In the genomic region with DNA sequence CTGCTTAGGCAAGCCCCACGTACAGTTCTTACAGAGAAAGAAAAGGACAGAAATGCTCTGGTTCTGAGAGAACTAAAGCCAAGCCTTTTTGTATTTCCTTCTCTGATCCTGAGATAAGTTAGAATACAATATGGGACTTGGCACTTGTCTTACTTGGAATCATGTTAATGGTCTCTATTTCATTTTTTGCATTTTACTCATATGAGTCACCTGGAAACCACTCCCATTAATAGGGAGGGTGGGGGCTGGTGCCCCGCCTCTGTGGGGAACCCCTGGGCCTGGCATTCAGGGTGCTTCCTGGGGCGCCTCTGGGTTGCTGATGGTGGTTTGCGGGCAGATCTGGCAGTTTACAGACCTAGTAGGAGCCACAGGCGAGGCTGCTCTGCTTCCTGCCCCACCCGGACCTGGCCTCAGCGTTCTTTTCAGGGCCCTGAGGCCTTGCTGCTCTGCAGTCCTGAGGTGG, we compare ENCODE assay signal across 2 cellular contexts.
TF ChIP-seq lines count a peak whose summit lies in the region.

No MANE protein-coding gene starts in this region.

TF ChIP-seq in SK-N-SH, 30 proteins besides CTCF, POLR2A, EP300 and RAD21:
- TF ChIP-seq MAX (IDR thresholded peaks at IDR 0.05; ENCODE audit: low read depth), result no peak
- TF ChIP-seq RFX5 (IDR thresholded peaks at IDR 0.05; ENCODE audit: low read length), result no peak
- peak; percentile 92 for TF ChIP-seq TEAD4 (IDR thresholded peaks at IDR 0.05; ENCODE audit: borderline replicate concordance, insufficient read depth)
- TF ChIP-seq JUND (IDR thresholded peaks at IDR 0.05), result peak; percentile 90
- no peak for TF ChIP-seq EZH2phosphoT487 (IDR thresholded peaks at IDR 0.05; ENCODE audit: borderline replicate concordance, low read depth)
- peak; percentile 41; the same call in 1 of the 2 replicates for TF ChIP-seq POLR2AphosphoS5 (IDR thresholded peaks at IDR 0.05; ENCODE audit: low read depth, low read length)
- TF ChIP-seq, protein P1, sequence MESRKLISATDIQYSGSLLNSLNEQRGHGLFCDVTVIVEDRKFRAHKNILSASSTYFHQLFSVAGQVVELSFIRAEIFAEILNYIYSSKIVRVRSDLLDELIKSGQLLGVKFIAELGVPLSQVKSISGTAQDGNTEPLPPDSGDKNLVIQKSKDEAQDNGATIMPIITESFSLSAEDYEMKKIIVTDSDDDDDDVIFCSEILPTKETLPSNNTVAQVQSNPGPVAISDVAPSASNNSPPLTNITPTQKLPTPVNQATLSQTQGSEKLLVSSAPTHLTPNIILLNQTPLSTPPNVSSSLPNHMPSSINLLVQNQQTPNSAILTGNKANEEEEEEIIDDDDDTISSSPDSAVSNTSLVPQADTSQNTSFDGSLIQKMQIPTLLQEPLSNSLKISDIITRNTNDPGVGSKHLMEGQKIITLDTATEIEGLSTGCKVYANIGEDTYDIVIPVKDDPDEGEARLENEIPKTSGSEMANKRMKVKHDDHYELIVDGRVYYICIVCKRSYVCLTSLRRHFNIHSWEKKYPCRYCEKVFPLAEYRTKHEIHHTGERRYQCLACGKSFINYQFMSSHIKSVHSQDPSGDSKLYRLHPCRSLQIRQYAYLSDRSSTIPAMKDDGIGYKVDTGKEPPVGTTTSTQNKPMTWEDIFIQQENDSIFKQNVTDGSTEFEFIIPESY (IDR thresholded peaks at IDR 0.05; ENCODE audit: borderline replicate concordance, low read depth), result peak; percentile 60; the same call in 1 of the 2 replicates
- TF ChIP-seq FOXJ3 (CRISPR knock-in tag; IDR thresholded peaks at IDR 0.05), result no peak
- no peak for TF ChIP-seq FOXM1 (IDR thresholded peaks at IDR 0.05; ENCODE audit: low read depth)
- TF ChIP-seq NRF1 (IDR thresholded peaks at IDR 0.05; ENCODE audit: low read depth, low read length), result no peak
- TF ChIP-seq NFIC (IDR thresholded peaks at IDR 0.05; ENCODE audit: borderline replicate concordance), result peak; percentile 87
- peak; percentile 84 for TF ChIP-seq PBX3 (IDR thresholded peaks at IDR 0.05)
- TF ChIP-seq TCF12 (IDR thresholded peaks at IDR 0.05), result peak; percentile 87
- no peak for TF ChIP-seq USF1 (IDR thresholded peaks at IDR 0.05; ENCODE audit: borderline replicate concordance, low read depth)
- peak; percentile 86 for TF ChIP-seq FOSL2 (IDR thresholded peaks at IDR 0.05; ENCODE audit: borderline replicate concordance, low read depth)
- no peak for TF ChIP-seq GABPA (IDR thresholded peaks at IDR 0.05; ENCODE audit: low read depth)
- TF ChIP-seq REST (IDR thresholded peaks at IDR 0.05; ENCODE audit: low read depth, low read length), result 0 out of 2 replicates have a peak, but pooled peaks have one; percentile 43
- TF ChIP-seq ELF1 (IDR thresholded peaks at IDR 0.05), result 0 out of 2 replicates have a peak, but pooled peaks have one; percentile 2
- peak; percentile 55; the same call in 1 of the 2 replicates for TF ChIP-seq RXRA (IDR thresholded peaks at IDR 0.05; ENCODE audit: borderline replicate concordance, low read depth)
- TF ChIP-seq, protein P2, sequence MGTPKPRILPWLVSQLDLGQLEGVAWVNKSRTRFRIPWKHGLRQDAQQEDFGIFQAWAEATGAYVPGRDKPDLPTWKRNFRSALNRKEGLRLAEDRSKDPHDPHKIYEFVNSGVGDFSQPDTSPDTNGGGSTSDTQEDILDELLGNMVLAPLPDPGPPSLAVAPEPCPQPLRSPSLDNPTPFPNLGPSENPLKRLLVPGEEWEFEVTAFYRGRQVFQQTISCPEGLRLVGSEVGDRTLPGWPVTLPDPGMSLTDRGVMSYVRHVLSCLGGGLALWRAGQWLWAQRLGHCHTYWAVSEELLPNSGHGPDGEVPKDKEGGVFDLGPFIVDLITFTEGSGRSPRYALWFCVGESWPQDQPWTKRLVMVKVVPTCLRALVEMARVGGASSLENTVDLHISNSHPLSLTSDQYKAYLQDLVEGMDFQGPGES (IDR thresholded peaks at IDR 0.05; ENCODE audit: low read depth, low read length), result no peak
- TF ChIP-seq GATA2 (CRISPR knock-in tag; IDR thresholded peaks at IDR 0.05), result no peak

TF ChIP-seq in GM23338, 12 proteins besides CTCF, POLR2A, EP300 and RAD21:
- TF ChIP-seq CREB1 (CRISPR knock-in tag; IDR thresholded peaks at IDR 0.05; ENCODE audit: low read depth) (no peak), REST (IDR thresholded peaks at IDR 0.05; ENCODE audit: unreplicated experiment) (no peak), JUNB (IDR thresholded peaks at IDR 0.05; ENCODE audit: unreplicated experiment) (no peak), NANOG (IDR thresholded peaks at IDR 0.05; ENCODE audit: borderline replicate concordance) (no peak), ZNF114 (CRISPR knock-in tag; IDR thresholded peaks at IDR 0.05) (no peak), ZNF331 (CRISPR knock-in tag; IDR thresholded peaks at IDR 0.05; ENCODE audit: low read depth) (no peak), EZH2phosphoT487 (IDR thresholded peaks at IDR 0.05; ENCODE audit: unreplicated experiment) (no peak), POLR2AphosphoS5 (IDR thresholded peaks at IDR 0.05; ENCODE audit: low read depth) (no peak), EZH2 (IDR thresholded peaks at IDR 0.05; ENCODE audit: low read depth, unreplicated experiment) (no peak), STAT1 (IDR thresholded peaks at IDR 0.05; ENCODE audit: unreplicated experiment) (no peak)
- TF ChIP-seq, protein P3, sequence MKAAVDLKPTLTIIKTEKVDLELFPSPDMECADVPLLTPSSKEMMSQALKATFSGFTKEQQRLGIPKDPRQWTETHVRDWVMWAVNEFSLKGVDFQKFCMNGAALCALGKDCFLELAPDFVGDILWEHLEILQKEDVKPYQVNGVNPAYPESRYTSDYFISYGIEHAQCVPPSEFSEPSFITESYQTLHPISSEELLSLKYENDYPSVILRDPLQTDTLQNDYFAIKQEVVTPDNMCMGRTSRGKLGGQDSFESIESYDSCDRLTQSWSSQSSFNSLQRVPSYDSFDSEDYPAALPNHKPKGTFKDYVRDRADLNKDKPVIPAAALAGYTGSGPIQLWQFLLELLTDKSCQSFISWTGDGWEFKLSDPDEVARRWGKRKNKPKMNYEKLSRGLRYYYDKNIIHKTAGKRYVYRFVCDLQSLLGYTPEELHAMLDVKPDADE (IDR thresholded peaks at IDR 0.05), result no peak
- TF ChIP-seq, protein P4, sequence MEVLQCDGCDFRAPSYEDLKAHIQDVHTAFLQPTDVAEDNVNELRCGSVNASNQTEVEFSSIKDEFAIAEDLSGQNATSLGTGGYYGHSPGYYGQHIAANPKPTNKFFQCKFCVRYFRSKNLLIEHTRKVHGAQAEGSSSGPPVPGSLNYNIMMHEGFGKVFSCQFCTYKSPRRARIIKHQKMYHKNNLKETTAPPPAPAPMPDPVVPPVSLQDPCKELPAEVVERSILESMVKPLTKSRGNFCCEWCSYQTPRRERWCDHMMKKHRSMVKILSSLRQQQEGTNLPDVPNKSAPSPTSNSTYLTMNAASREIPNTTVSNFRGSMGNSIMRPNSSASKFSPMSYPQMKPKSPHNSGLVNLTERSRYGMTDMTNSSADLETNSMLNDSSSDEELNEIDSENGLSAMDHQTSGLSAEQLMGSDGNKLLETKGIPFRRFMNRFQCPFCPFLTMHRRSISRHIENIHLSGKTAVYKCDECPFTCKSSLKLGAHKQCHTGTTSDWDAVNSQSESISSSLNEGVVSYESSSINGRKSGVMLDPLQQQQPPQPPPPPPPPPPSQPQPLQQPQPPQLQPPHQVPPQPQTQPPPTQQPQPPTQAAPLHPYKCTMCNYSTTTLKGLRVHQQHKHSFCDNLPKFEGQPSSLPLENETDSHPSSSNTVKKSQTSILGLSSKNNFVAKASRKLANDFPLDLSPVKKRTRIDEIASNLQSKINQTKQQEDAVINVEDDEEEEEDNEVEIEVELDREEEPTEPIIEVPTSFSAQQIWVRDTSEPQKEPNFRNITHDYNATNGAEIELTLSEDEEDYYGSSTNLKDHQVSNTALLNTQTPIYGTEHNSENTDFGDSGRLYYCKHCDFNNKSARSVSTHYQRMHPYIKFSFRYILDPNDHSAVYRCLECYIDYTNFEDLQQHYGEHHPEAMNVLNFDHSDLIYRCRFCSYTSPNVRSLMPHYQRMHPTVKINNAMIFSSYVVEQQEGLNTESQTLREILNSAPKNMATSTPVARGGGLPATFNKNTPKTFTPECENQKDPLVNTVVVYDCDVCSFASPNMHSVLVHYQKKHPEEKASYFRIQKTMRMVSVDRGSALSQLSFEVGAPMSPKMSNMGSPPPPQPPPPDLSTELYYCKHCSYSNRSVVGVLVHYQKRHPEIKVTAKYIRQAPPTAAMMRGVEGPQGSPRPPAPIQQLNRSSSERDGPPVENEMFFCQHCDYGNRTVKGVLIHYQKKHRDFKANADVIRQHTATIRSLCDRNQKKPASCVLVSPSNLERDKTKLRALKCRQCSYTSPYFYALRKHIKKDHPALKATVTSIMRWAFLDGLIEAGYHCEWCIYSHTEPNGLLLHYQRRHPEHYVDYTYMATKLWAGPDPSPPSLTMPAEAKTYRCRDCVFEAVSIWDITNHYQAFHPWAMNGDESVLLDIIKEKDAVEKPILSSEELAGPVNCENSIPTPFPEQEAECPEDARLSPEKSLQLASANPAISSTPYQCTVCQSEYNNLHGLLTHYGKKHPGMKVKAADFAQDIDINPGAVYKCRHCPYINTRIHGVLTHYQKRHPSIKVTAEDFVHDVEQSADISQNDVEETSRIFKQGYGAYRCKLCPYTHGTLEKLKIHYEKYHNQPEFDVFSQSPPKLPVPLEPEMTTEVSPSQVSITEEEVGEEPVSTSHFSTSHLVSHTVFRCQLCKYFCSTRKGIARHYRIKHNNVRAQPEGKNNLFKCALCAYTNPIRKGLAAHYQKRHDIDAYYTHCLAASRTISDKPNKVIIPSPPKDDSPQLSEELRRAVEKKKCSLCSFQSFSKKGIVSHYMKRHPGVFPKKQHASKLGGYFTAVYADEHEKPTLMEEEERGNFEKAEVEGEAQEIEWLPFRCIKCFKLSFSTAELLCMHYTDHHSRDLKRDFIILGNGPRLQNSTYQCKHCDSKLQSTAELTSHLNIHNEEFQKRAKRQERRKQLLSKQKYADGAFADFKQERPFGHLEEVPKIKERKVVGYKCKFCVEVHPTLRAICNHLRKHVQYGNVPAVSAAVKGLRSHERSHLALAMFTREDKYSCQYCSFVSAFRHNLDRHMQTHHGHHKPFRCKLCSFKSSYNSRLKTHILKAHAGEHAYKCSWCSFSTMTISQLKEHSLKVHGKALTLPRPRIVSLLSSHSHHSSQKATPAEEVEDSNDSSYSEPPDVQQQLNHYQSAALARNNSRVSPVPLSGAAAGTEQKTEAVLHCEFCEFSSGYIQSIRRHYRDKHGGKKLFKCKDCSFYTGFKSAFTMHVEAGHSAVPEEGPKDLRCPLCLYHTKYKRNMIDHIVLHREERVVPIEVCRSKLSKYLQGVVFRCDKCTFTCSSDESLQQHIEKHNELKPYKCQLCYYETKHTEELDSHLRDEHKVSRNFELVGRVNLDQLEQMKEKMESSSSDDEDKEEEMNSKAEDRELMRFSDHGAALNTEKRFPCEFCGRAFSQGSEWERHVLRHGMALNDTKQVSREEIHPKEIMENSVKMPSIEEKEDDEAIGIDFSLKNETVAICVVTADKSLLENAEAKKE (CRISPR knock-in tag; IDR thresholded peaks at IDR 0.05), result no peak
